Comparison of ENCODE assay signal across 8 cellular contexts in the genomic region with DNA sequence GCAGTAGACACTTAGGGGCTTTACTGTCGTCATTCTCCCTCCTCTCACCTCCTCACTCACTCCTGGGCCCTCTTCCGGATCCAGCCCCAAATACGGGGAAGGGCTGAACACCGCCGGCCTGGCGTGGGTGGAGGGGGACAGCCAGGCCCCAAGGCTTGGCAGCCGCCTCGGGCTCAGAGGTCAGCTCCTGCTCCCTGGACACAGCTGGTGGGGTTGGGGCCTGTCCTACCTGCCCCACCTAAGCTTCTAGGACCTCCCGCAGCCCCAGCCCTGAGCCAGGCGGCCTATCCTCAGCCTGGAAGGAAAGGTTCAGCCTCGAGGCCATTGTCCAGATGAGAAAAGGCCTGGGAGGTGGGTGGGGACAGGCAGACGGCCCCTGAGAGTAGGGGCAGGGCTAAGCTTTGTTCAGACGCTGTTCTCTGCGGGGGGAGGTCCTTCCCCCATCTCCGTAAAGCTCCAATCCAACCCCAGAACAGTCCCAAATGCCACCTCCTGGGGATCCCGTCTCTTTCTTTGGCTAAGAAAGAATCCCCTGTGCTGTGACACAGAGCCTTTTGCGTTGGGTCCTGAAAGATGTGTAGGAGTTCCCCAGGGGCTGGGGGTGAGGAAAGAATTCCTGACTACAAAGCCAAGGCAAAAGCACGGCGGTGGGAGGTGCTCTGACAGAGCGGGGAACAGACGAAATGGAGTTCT. TPM values are rescaled to one million over a fixed set of nuclear protein-coding genes. Genes with fewer than 3 reads are reported as not detected.
DNase-seq lines count a peak whose midpoint lies in the region; ATAC-seq and TF ChIP-seq lines count a peak whose summit lies in the region.

No MANE protein-coding gene starts in this region.

- no peak for ATAC-seq in activated naive CD8-positive, alpha-beta T cell treated with anti-CD3 and anti-CD28 coated beads, Interleukin-2, amount 50 U/mL, for 24 hours
- no peak for ATAC-seq in GM21515 (IDR thresholded peaks at IDR 0.05; ENCODE audit: unreplicated experiment)

- H3K4me1 Mint-ChIP-seq in IgD-negative memory B cell, result peaks cover 0 to 10% (median 10%) of the 10 kb centered on the region in 3 donors
- H3K4me1 Mint-ChIP-seq in activated naive CD8-positive, alpha-beta T cell treated with anti-CD3 and anti-CD28 coated beads, Interleukin-2, amount 50 U/mL, for 24 hours, result peaks cover 16% of the 10 kb centered on the region

- 44 to 51% (median 47%) methylated on average over 20 to 21 of the region's 21 CpGs for WGBS in stomach, 5 donors

- H3K27me3 ChIP-seq in iPS-15b (ENCODE audit: control insufficient read depth, insufficient read depth, low read length) (no peaks in the 10 kb centered on the region), stomach (no peaks in the 10 kb centered on the region)

- H3K4me1 ChIP-seq in iPS-15b (ENCODE audit: control insufficient read depth, insufficient read depth, low read length) (peaks cover 5% of the 10 kb centered on the region), stomach (peaks cover 16 to 26% (median 22%) of the 10 kb centered on the region in 4 donors)

- H3K9ac ChIP-seq in iPS-15b (ENCODE audit: low read depth, low read length), result peak overlapping the region; percentile 84

- H3K4me3 Mint-ChIP-seq in IgD-negative memory B cell, result peak overlapping the region in 3 of 4 donors; percentile 70 to 86 (median 70)
- H3K4me3 Mint-ChIP-seq in activated naive CD8-positive, alpha-beta T cell treated with anti-CD3 and anti-CD28 coated beads, Interleukin-2, amount 50 U/mL, for 24 hours, result peak overlapping the region; percentile 73

- H3K36me3 Mint-ChIP-seq in IgD-negative memory B cell, result no peaks in the 10 kb centered on the region
- no peaks in the 10 kb centered on the region for H3K36me3 Mint-ChIP-seq in activated naive CD8-positive, alpha-beta T cell treated with anti-CD3 and anti-CD28 coated beads, Interleukin-2, amount 50 U/mL, for 24 hours (ENCODE audit: low read depth)

- H3K9me3 Mint-ChIP-seq in IgD-negative memory B cell, result no peaks in the 10 kb centered on the region
- H3K9me3 Mint-ChIP-seq in activated naive CD8-positive, alpha-beta T cell treated with anti-CD3 and anti-CD28 coated beads, Interleukin-2, amount 50 U/mL, for 24 hours, result no peaks in the 10 kb centered on the region

- intact Hi-C loops in stomach (cut with DNase I; ENCODE audit: low total_unique reads), result no loop called here

- TF ChIP-seq CTCF in stomach (IDR thresholded peaks at IDR 0.05), result no peak
- TF ChIP-seq CTCF in GM20000 (IDR thresholded peaks at IDR 0.05; ENCODE audit: extremely low read depth, missing control alignments), result no peak

- no peaks in the 10 kb centered on the region for H3K27me3 Mint-ChIP-seq in IgD-negative memory B cell
- H3K27me3 Mint-ChIP-seq in activated naive CD8-positive, alpha-beta T cell treated with anti-CD3 and anti-CD28 coated beads, Interleukin-2, amount 50 U/mL, for 24 hours, result no peaks in the 10 kb centered on the region

- DNase-seq in activated naive CD8-positive, alpha-beta T cell treated with anti-CD3 and anti-CD28 coated beads, Interleukin-2, amount 50 U/mL, for 24 hours, result no peak
- DNase-seq in stomach, result no peak
- no peak for DNase-seq in GM20000 (ENCODE audit: low spot score)
- no peak for DNase-seq in SIG-M5 (lab: John Stamatoyannopoulos, UW)
- DNase-seq in activated gamma-delta T cell (lab: John Stamatoyannopoulos, UW), result no peak

- peak overlapping the region in 2 of 3 donors; percentile 62 to 71 for H3K27ac Mint-ChIP-seq in IgD-negative memory B cell
- H3K27ac Mint-ChIP-seq in activated naive CD8-positive, alpha-beta T cell treated with anti-CD3 and anti-CD28 coated beads, Interleukin-2, amount 50 U/mL, for 24 hours, result peak overlapping the region; percentile 54

- TF ChIP-seq POLR2A in stomach (IDR thresholded peaks at IDR 0.05), result no peak

- H3K9me3 ChIP-seq in iPS-15b (ENCODE audit: control insufficient read depth, insufficient read depth, low read length) (no peaks in the 10 kb centered on the region), stomach (no peaks in the 10 kb centered on the region)

- H3K27ac ChIP-seq in stomach, result peak overlapping the region in 4 of 5 donors; percentile 0 to 73 (median 70)

- H3K36me3 ChIP-seq in iPS-15b (ENCODE audit: control insufficient read depth, insufficient read depth, low read length) (no peaks in the 10 kb centered on the region), stomach (no peaks in the 10 kb centered on the region)

- H3K4me3 ChIP-seq in iPS-15b (ENCODE audit: low read depth, low read length) (peak overlapping the region; percentile 82), stomach (peak overlapping the region; percentile 35 to 72 (median 66))

- TF ChIP-seq EP300 in stomach (IDR thresholded peaks at IDR 0.05), result no peak

RNA-seq across cellular contexts. Expression of a gene that starts 0.9 kb away (rescaled TPM):
- polyA plus RNA-seq in IgD-negative memory B cell (0.40 TPM), stomach (1 to 10 TPM; 5.2 to 9.0 (median 5.5) TPM)
- 10 to 100 TPM in 4 of 5 donors, 1 to 10 TPM in 1; 5.8 to 19.7 (median 10.5) TPM for total RNA-seq in stomach

RNA-seq across cellular contexts. Expression of a gene that starts 34.0 kb away (rescaled TPM):
- polyA plus RNA-seq in IgD-negative memory B cell, result 150 TPM
- 100 to 1,000 TPM; 107 to 677 (median 423) TPM for total RNA-seq in stomach
- polyA plus RNA-seq in stomach, result 100 to 1,000 TPM; 114 to 237 (median 157) TPM

RNA-seq across cellular contexts. Expression of a gene that starts 35.9 kb away (rescaled TPM):
- polyA plus RNA-seq in IgD-negative memory B cell (12.3 TPM), stomach (1 to 10 TPM; 2.1 to 7.5 (median 2.9) TPM)
- 100 to 1,000 TPM in 1 of 5 donors, 10 to 100 TPM in 3, 1 to 10 TPM in 1; 5.2 to 254 (median 12.5) TPM for total RNA-seq in stomach

RNA-seq across cellular contexts. Expression of a gene that starts 40.9 kb away (rescaled TPM):
- 144 TPM for polyA plus RNA-seq in IgD-negative memory B cell
- 10 to 100 TPM; 38.8 to 66.7 (median 58.9) TPM for total RNA-seq in stomach
- polyA plus RNA-seq in stomach, result 10 to 100 TPM; 32.8 to 41.1 (median 36.7) TPM
